ENCODE assay signal across 8 cellular contexts in genomic region chr3:141370065-141370533, GRCh38. TPM values are rescaled to one million over a fixed set of nuclear protein-coding genes. Genes with fewer than 3 reads are reported as not detected.
DNase-seq lines count a peak whose midpoint lies in the region; ATAC-seq and TF ChIP-seq lines count a peak whose summit lies in the region.

No MANE protein-coding gene starts in this region.

- H3K27me3 ChIP-seq in prostate gland (replicated peaks; ENCODE audit: insufficient read depth) = no peaks in the 10 kb centered on the region

- H3K27ac Mint-ChIP-seq in activated naive CD4-positive, alpha-beta T cell treated with anti-CD3 and anti-CD28 coated beads, Interleukin-2, amount 10 ng/mL, durations not matched to agents 7 days and 5 days = no peak overlapping the region

- intact Hi-C loops in prostate gland (cut with DNase I) = no loop called here

- ATAC-seq in GM21515 (IDR thresholded peaks at IDR 0.05; ENCODE audit: unreplicated experiment) = peak; percentile 84

- H3K4me1 Mint-ChIP-seq in activated naive CD4-positive, alpha-beta T cell treated with anti-CD3 and anti-CD28 coated beads, Interleukin-2, amount 10 ng/mL, durations not matched to agents 7 days and 5 days = peaks cover 8% of the 10 kb centered on the region

- DNase-seq in ELF-1 (ENCODE audit: low read depth, low spot score) = peak; percentile 87
- DNase-seq in HUDEP-2 (lab: John Stamatoyannopoulos, UW; ENCODE audit: unreplicated experiment in 76 of 76) = peak in 48 of 76 experiments; percentile 3 to 81 (median 47)
- peak; percentile 96 for DNase-seq in RPMI8226
- peak; percentile 63 for DNase-seq in activated naive CD4-positive, alpha-beta T cell treated with anti-CD3 and anti-CD28 coated beads, Interleukin-2, amount 10 ng/mL, durations not matched to agents 7 days and 5 days
- DNase-seq in glomerular visceral epithelial cell (ENCODE audit: extremely low spot score) = peak; percentile 57
- DNase-seq in prostate gland (ENCODE audit: low spot score) = peak; percentile 45
- no peak for DNase-seq in ecto neural progenitor cell (ENCODE audit: low spot score)

- H3K27me3 Mint-ChIP-seq in activated naive CD4-positive, alpha-beta T cell treated with anti-CD3 and anti-CD28 coated beads, Interleukin-2, amount 10 ng/mL, durations not matched to agents 7 days and 5 days = peaks cover 8% of the 10 kb centered on the region

- no peak for TF ChIP-seq POLR2A in prostate gland (IDR thresholded peaks at IDR 0.05)

- H3K4me1 ChIP-seq in prostate gland (replicated peaks) = peaks cover 22% of the 10 kb centered on the region

- H3K4me3 Mint-ChIP-seq in activated naive CD4-positive, alpha-beta T cell treated with anti-CD3 and anti-CD28 coated beads, Interleukin-2, amount 10 ng/mL, durations not matched to agents 7 days and 5 days = no peak overlapping the region

- WGBS in prostate gland = 24% methylated on average over 2 of the region's 2 CpGs

- H3K27ac ChIP-seq in prostate gland = peak overlapping the region; percentile 89 to 92

- H3K36me3 ChIP-seq in prostate gland = no peaks in the 10 kb centered on the region

- CTCF ChIA-PET in activated naive CD4-positive, alpha-beta T cell treated with anti-CD3 and anti-CD28 coated beads, Interleukin-2, amount 10 ng/mL, durations not matched to agents 7 days and 5 days (lab: Charles Lee) = interaction anchor here (0.7 to 5.1 kb wide), 9 partner anchors 12 to 89 kb away, joined by 3 to 29 read pairs (median 6); no protein-coding TSS in a partner anchor

- H3K9me3 Mint-ChIP-seq in activated naive CD4-positive, alpha-beta T cell treated with anti-CD3 and anti-CD28 coated beads, Interleukin-2, amount 10 ng/mL, durations not matched to agents 7 days and 5 days = peaks cover 4% of the 10 kb centered on the region

- H3K36me3 Mint-ChIP-seq in activated naive CD4-positive, alpha-beta T cell treated with anti-CD3 and anti-CD28 coated beads, Interleukin-2, amount 10 ng/mL, durations not matched to agents 7 days and 5 days = no peaks in the 10 kb centered on the region

- H3K4me3 ChIP-seq in prostate gland = no peak overlapping the region

- H3K9me3 ChIP-seq in prostate gland = no peaks in the 10 kb centered on the region

- peak in 2 of 4 experiments; percentile 31 to 38 for TF ChIP-seq CTCF in prostate gland (IDR thresholded peaks at IDR 0.05)

RNA-seq across cellular contexts. Expression of gene ZBTB38, which starts 1.8 kb away (rescaled TPM):
- 100 to 1,000 TPM; 151 to 169 TPM for total RNA-seq in prostate gland
